8 cellular contexts compared by ENCODE assay signal in genomic region chr16:58249780-58250478, GRCh38. TPM values are rescaled to one million over a fixed set of nuclear protein-coding genes. Genes with fewer than 3 reads are reported as not detected.
DNase-seq lines count a peak whose midpoint lies in the region; ATAC-seq and TF ChIP-seq lines count a peak whose summit lies in the region.

No MANE protein-coding gene starts in this region.

- H3K9me3 Mint-ChIP-seq in GM23338: no peaks in the 10 kb centered on the region
- no peaks in the 10 kb centered on the region for H3K9me3 Mint-ChIP-seq in activated naive CD4-positive, alpha-beta T cell treated with anti-CD3 and anti-CD28 coated beads, Interleukin-2, amount 50 U/mL, for 24 hours

- ATAC-seq in GM23338 (peak; percentile 97), Right ventricle myocardium superior (ENCODE audit: poor library complexity) (peak; percentile 100)

- TF ChIP-seq POLR2A in tibial nerve (IDR thresholded peaks at IDR 0.05): no peak

- 5% methylated on average over 25 of the region's 47 CpGs for WGBS in SK-N-SH (ENCODE audit: low lambda C conversion rate)
- WGBS in tibial nerve, 2 donors: 3% methylated on average over 25 to 26 of the region's 47 CpGs

- H4K20me1 ChIP-seq in GM23338 (replicated peaks; ENCODE audit: insufficient read depth) (0 out of 2 replicates have a peak, but pooled peaks cover 2% of the 10 kb centered on the region), SK-N-SH (ENCODE audit: insufficient read depth) (no peaks in the 10 kb centered on the region)

- H3K9me3 ChIP-seq in SK-N-SH (no peaks in the 10 kb centered on the region), parathyroid adenoma (ENCODE audit: control insufficient read depth, low read length) (no peaks in the 10 kb centered on the region), tibial nerve (no peaks in the 10 kb centered on the region)

- peaks cover 8% of the 10 kb centered on the region; the same call in 1 of the 3 replicates for H3K4me1 Mint-ChIP-seq in GM23338
- peaks cover 15% of the 10 kb centered on the region for H3K4me1 Mint-ChIP-seq in activated naive CD4-positive, alpha-beta T cell treated with anti-CD3 and anti-CD28 coated beads, Interleukin-2, amount 50 U/mL, for 24 hours

- H3K4me2 ChIP-seq in GM23338 (peak overlapping the region; percentile 85), SK-N-SH (peak overlapping the region; percentile 79), parathyroid adenoma (ENCODE audit: low read length) (peak overlapping the region; percentile 69)

- H3K4me1 ChIP-seq in GM23338 (ENCODE audit: insufficient read depth) (peaks cover 7% of the 10 kb centered on the region; the same call in 1 of the 2 replicates), SK-N-SH (ENCODE audit: control insufficient read depth in 1 of 2, insufficient read depth in 2 of 2, low read depth in 1 of 2, low read length in 1 of 2) (peaks cover 0 to 6% of the 10 kb centered on the region in 2 experiments; a peak in 1 of 4 replicates), parathyroid adenoma (peaks cover 6% of the 10 kb centered on the region), tibial nerve (peaks cover 0 to 17% (median 5%) of the 10 kb centered on the region in 4 donors)

- no peak for TF ChIP-seq EP300 in SK-N-SH (IDR thresholded peaks at IDR 0.05; ENCODE audit: borderline replicate concordance in 1 of 2, low read depth in 1 of 2, low read length in 1 of 2)
- TF ChIP-seq EP300 in tibial nerve (IDR thresholded peaks at IDR 0.05): peak in 1 of 2 donors; percentile 28

- in situ Hi-C loops in G401 (cut with HindIII; ENCODE audit: low sequenced_read_pairs): no loop called here

- TF ChIP-seq CTCF in GM23338 (conservative IDR thresholded peaks at IDR 0.05; ENCODE audit: low read depth in 2 of 2) (no peak), SK-N-SH (IDR thresholded peaks at IDR 0.05) (no peak), parathyroid adenoma (IDR thresholded peaks at IDR 0.05) (no peak), tibial nerve (IDR thresholded peaks at IDR 0.05) (no peak)

- H3K27me3 ChIP-seq in GM23338 (ENCODE audit: insufficient read depth): no peaks in the 10 kb centered on the region
- peaks cover under 1% of the 10 kb centered on the region; the same call in 1 of the 2 replicates for H3K27me3 ChIP-seq in SK-N-SH (ENCODE audit: insufficient read depth)
- H3K27me3 ChIP-seq in parathyroid adenoma (ENCODE audit: control insufficient read depth, insufficient read depth, low read length): no peaks in the 10 kb centered on the region
- H3K27me3 ChIP-seq in tibial nerve: no peaks in the 10 kb centered on the region

- H3K36me3 ChIP-seq in GM23338 (ENCODE audit: insufficient read depth) (no peaks in the 10 kb centered on the region), SK-N-SH (replicated peaks in 1 of 2; ENCODE audit: control insufficient read depth in 1 of 2, insufficient read depth in 2 of 2, low read length in 1 of 2) (no peaks in the 10 kb centered on the region), parathyroid adenoma (ENCODE audit: control insufficient read depth, insufficient read depth, low read length) (no peaks in the 10 kb centered on the region), tibial nerve (peaks cover 0 to 11% (median 0%) of the 10 kb centered on the region in 3 donors)

- intact Hi-C loops in Right ventricle myocardium superior (cut with DNase I): no loop called here

- H3K27ac ChIP-seq in GM23338 (ENCODE audit: low read depth): peak overlapping the region; percentile 97
- H3K27ac ChIP-seq in SK-N-SH (ENCODE audit: low read depth in 2 of 2, low read length in 1 of 2): peak overlapping the region; percentile 5 to 40; a peak in 2 of 4 replicates
- peak overlapping the region; percentile 89 for H3K27ac ChIP-seq in parathyroid adenoma
- peak overlapping the region in 2 of 4 donors; percentile 26 to 65 for H3K27ac ChIP-seq in tibial nerve

- H3K4me3 Mint-ChIP-seq in GM23338: peak overlapping the region; percentile 89
- H3K4me3 Mint-ChIP-seq in activated naive CD4-positive, alpha-beta T cell treated with anti-CD3 and anti-CD28 coated beads, Interleukin-2, amount 50 U/mL, for 24 hours: peak overlapping the region; percentile 91

- H3K4me3 ChIP-seq in GM23338: peak overlapping the region; percentile 84
- peak overlapping the region; percentile 65 to 78 for H3K4me3 ChIP-seq in SK-N-SH (ENCODE audit: low read depth in 2 of 2, low read length in 1 of 2)
- peak overlapping the region; percentile 76 for H3K4me3 ChIP-seq in parathyroid adenoma (ENCODE audit: low read depth, low read length)
- peak overlapping the region; percentile 40 to 72 (median 48) for H3K4me3 ChIP-seq in tibial nerve

- no peaks in the 10 kb centered on the region for H3K36me3 Mint-ChIP-seq in GM23338 (ENCODE audit: low read depth)
- no peaks in the 10 kb centered on the region for H3K36me3 Mint-ChIP-seq in activated naive CD4-positive, alpha-beta T cell treated with anti-CD3 and anti-CD28 coated beads, Interleukin-2, amount 50 U/mL, for 24 hours

- H2AFZ ChIP-seq in GM23338 (peak overlapping the region; percentile 100), SK-N-SH (ENCODE audit: low read depth) (peak overlapping the region; percentile 87), parathyroid adenoma (peak overlapping the region; percentile 99)

- CTCF ChIA-PET in SK-N-SH (lab: Yijun Ruan, JAX): interaction anchor here (0.9 to 2.3 kb wide), 3 partner anchors 55 to 249 kb away, joined by 3 to 6 read pairs (median 4); partner anchors contain the start of gene USB1

- H3F3A ChIP-seq in GM23338 (replicated peaks; ENCODE audit: low read depth): peaks cover 5% of the 10 kb centered on the region; the same call in 1 of the 2 replicates
- no peaks in the 10 kb centered on the region for H3F3A ChIP-seq in SK-N-SH (replicated peaks; ENCODE audit: insufficient read depth)

- peak overlapping the region; percentile 74 for H3K9ac ChIP-seq in SK-N-SH
- no peak overlapping the region for H3K9ac ChIP-seq in parathyroid adenoma

- DNase-seq in G401 (ENCODE audit: low spot score) (peak; percentile 83), GM23338 (ENCODE audit: low spot score) (peak; percentile 92), Kasumi-1 (lab: John Stamatoyannopoulos, UW) (peak; percentile 67 to 72), SK-N-SH (peak; percentile 96), Right ventricle myocardium superior (peak; percentile 84), tibial nerve (ENCODE audit: low spot score in 2 of 2) (peak; percentile 40 to 48)

- TF ChIP-seq RAD21 in SK-N-SH (IDR thresholded peaks at IDR 0.05; ENCODE audit: low read length): no peak

- H3K27me3 Mint-ChIP-seq in GM23338 (ENCODE audit: insufficient read depth, low read depth, poor library complexity): peaks cover 9% of the 10 kb centered on the region
- no peaks in the 10 kb centered on the region for H3K27me3 Mint-ChIP-seq in activated naive CD4-positive, alpha-beta T cell treated with anti-CD3 and anti-CD28 coated beads, Interleukin-2, amount 50 U/mL, for 24 hours

- peak overlapping the region; percentile 95 for H3K27ac Mint-ChIP-seq in GM23338
- H3K27ac Mint-ChIP-seq in activated naive CD4-positive, alpha-beta T cell treated with anti-CD3 and anti-CD28 coated beads, Interleukin-2, amount 50 U/mL, for 24 hours: no peak overlapping the region

- POLR2A ChIA-PET in SK-N-SH (lab: Yijun Ruan, JAX): interaction anchor here (0.6 kb wide), 1 partner anchor 48 kb away, joined by 3 read pairs; no protein-coding TSS in a partner anchor

- H3K9me2 ChIP-seq in GM23338 (ENCODE audit: insufficient read depth) (no peaks in the 10 kb centered on the region), SK-N-SH (no peaks in the 10 kb centered on the region)

- H3K79me2 ChIP-seq in GM23338 (replicated peaks; ENCODE audit: insufficient read depth) (no peaks in the 10 kb centered on the region), SK-N-SH (ENCODE audit: insufficient read depth) (no peaks in the 10 kb centered on the region), parathyroid adenoma (no peaks in the 10 kb centered on the region)

TF ChIP-seq in GM23338, 12 proteins besides CTCF, POLR2A, EP300 and RAD21 (continues in another document):
- TF ChIP-seq POLR2AphosphoS5 (IDR thresholded peaks at IDR 0.05; ENCODE audit: low read depth): peak; percentile 86

TF ChIP-seq in SK-N-SH, 30 proteins besides CTCF, POLR2A, EP300 and RAD21 (continues in another document):
- TF ChIP-seq, protein P1, sequence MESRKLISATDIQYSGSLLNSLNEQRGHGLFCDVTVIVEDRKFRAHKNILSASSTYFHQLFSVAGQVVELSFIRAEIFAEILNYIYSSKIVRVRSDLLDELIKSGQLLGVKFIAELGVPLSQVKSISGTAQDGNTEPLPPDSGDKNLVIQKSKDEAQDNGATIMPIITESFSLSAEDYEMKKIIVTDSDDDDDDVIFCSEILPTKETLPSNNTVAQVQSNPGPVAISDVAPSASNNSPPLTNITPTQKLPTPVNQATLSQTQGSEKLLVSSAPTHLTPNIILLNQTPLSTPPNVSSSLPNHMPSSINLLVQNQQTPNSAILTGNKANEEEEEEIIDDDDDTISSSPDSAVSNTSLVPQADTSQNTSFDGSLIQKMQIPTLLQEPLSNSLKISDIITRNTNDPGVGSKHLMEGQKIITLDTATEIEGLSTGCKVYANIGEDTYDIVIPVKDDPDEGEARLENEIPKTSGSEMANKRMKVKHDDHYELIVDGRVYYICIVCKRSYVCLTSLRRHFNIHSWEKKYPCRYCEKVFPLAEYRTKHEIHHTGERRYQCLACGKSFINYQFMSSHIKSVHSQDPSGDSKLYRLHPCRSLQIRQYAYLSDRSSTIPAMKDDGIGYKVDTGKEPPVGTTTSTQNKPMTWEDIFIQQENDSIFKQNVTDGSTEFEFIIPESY (IDR thresholded peaks at IDR 0.05; ENCODE audit: borderline replicate concordance, low read depth): no peak
- peak; percentile 32; the same call in 1 of the 2 replicates for TF ChIP-seq ELF1 (IDR thresholded peaks at IDR 0.05)
- TF ChIP-seq JUND (IDR thresholded peaks at IDR 0.05): no peak

RNA-seq across cellular contexts. Expression of gene PRSS54, which starts 44.9 kb away (rescaled TPM):
- total RNA-seq in G401 (2014; rRNA removed; shearing (Covaris generic)): not detected in 2 replicates
- not detected in 2 replicates for total RNA-seq in GM23338 (2014; rRNA removed; shearing (Covaris generic))
- polyA plus RNA-seq in GM23338 (2016; fragmentation: Nextera tagmentation; extraction: Ambion mirVana) (not detected in 2 replicates), SK-N-SH (2012; rRNA removed) (not detected in 2 replicates)
- polyA plus RNA-seq in SK-N-SH (2012; cell fraction: cytosol; rRNA removed): not detected in 2 replicates
- not detected in 2 replicates for polyA plus RNA-seq in SK-N-SH (2012; cell fraction: nucleus; rRNA removed)
- total RNA-seq in Right ventricle myocardium superior (not detected), tibial nerve (not detected)

RNA-seq across cellular contexts. Expression of gene CSNK2A2, which starts 52.0 kb away (rescaled TPM):
- 23.9 and 34.4 TPM in 2 replicates for total RNA-seq in G401 (2014; rRNA removed; shearing (Covaris generic))
- total RNA-seq in GM23338 (2014; rRNA removed; shearing (Covaris generic)): 102 and 112 TPM in 2 replicates
- polyA plus RNA-seq in GM23338 (2016; fragmentation: Nextera tagmentation; extraction: Ambion mirVana) (40.5 and 44.7 TPM in 2 replicates), SK-N-SH (2012; rRNA removed) (25.8 and 27.0 TPM in 2 replicates)
- polyA plus RNA-seq in SK-N-SH (2012; cell fraction: cytosol; rRNA removed): 37.8 and 39.0 TPM in 2 replicates
- polyA plus RNA-seq in SK-N-SH (2012; cell fraction: nucleus; rRNA removed): 23.2 and 30.5 TPM in 2 replicates
- total RNA-seq in Right ventricle myocardium superior (32.4 TPM), tibial nerve (10 to 100 TPM; 25.8 to 74.7 (median 34.1) TPM)

Comparison
In these comparisons a context has a peak if more than half of its experiments do, and no peak if none do; other contexts are left out.
1. DNase-seq: peak in every context shown above with its lines; median percentile 96 in SK-N-SH; 92 in GM23338; 84 in Right ventricle myocardium superior; 83 in G401; 70 in Kasumi-1; 44 in tibial nerve.